8 cellular contexts compared by ENCODE assay signal in genomic region chr1:154870117-154870571, GRCh38. TPM values are rescaled to one million over a fixed set of nuclear protein-coding genes. Genes with fewer than 3 reads are reported as not detected.
DNase-seq lines count a peak whose midpoint lies in the region; ATAC-seq, FAIRE-seq and TF ChIP-seq lines count a peak whose summit lies in the region.

TSS of gene KCNN3 (minus strand) at chr1:154870281. CDS start at chr1:154869964, 317 bp downstream.

- H3K4me1 ChIP-seq in skeletal muscle tissue (ENCODE audit: control insufficient read depth in 3 of 3, insufficient read depth in 3 of 3, low read length in 3 of 3), result peaks cover 43 to 46% (median 46%) of the 10 kb centered on the region in 3 donors

- H3K36me3 ChIP-seq in skeletal muscle tissue (ENCODE audit: control insufficient read depth in 3 of 3, insufficient read depth in 3 of 3, low read length in 3 of 3), result no peaks in the 10 kb centered on the region

- peak; percentile 99 for FAIRE-seq in TTC549 (lab: Jason Lieb, UNC)

- no peaks in the 10 kb centered on the region for H3K27me3 ChIP-seq in skeletal muscle tissue (ENCODE audit: control insufficient read depth in 3 of 3, insufficient read depth in 3 of 3, low read length in 3 of 3)

- BruUV-seq in MCF 10A (replicated peaks; lab: Mats Ljungman, UMichigan), result no TSS peak

- CTCF ChIA-PET in MCF 10A (lab: Yijun Ruan, JAX), result interaction anchor here (0.6 to 2.4 kb wide), 5 partner anchors 91 to 1307 kb away, joined by 3 to 13 read pairs (median 3); no protein-coding TSS in a partner anchor

- H3K9ac ChIP-seq in skeletal muscle tissue (ENCODE audit: low read depth in 1 of 3, low read length in 3 of 3), result peak within 1 kb of the TSS; percentile 83 to 91 (median 86)

- TF ChIP-seq CTCF in MCF 10A (IDR thresholded peaks at IDR 0.05; ENCODE audit: unreplicated experiment), result no peak

- ATAC-seq in GM18508 (IDR thresholded peaks at IDR 0.05; ENCODE audit: insufficient read depth, unreplicated experiment) (peak; percentile 48), HG02970 (IDR thresholded peaks at IDR 0.05; ENCODE audit: low FRiP score, unreplicated experiment) (peak; percentile 53)

- POLR2A ChIA-PET in MCF 10A (lab: Yijun Ruan, JAX), result interaction anchor here (1.3 kb wide), 1 partner anchor 11 kb away, joined by 5 read pairs; no protein-coding TSS in a partner anchor

- H3K9me3 ChIP-seq in iPS-18c (ENCODE audit: control insufficient read depth, insufficient read depth, low read length) (no peaks in the 10 kb centered on the region), skeletal muscle tissue (ENCODE audit: control insufficient read depth in 3 of 3, low read length in 3 of 3) (no peaks in the 10 kb centered on the region)

- no peak within 1 kb of the TSS for H3K27ac Mint-ChIP-seq in MCF 10A (ENCODE audit: low read depth, unreplicated experiment)

- H3K4me3 Mint-ChIP-seq in MCF 10A (ENCODE audit: unreplicated experiment), result no peak within 1 kb of the TSS

- peak within 1 kb of the TSS; percentile 76 for H3K27ac ChIP-seq in skeletal muscle tissue (ENCODE audit: low read depth, low read length)

- peaks cover 56% of the 10 kb centered on the region for H3K27me3 Mint-ChIP-seq in MCF 10A (ENCODE audit: insufficient read depth, unreplicated experiment)

- H3K4me1 Mint-ChIP-seq in MCF 10A (ENCODE audit: insufficient read depth, unreplicated experiment), result peaks cover 12% of the 10 kb centered on the region

- H3K9me3 Mint-ChIP-seq in MCF 10A (ENCODE audit: unreplicated experiment), result no peaks in the 10 kb centered on the region

- intact Hi-C loops in MCF 10A (cut with micrococcal nuclease), result no loop called here

- no peaks in the 10 kb centered on the region for H3K36me3 Mint-ChIP-seq in MCF 10A (ENCODE audit: insufficient read depth, unreplicated experiment)

- DNase-seq in NCI-H2029 (lab: John Stamatoyannopoulos, UW), result peak; percentile 90
- DNase-seq in MCF 10A (ENCODE audit: unreplicated experiment), result peak; percentile 85
- DNase-seq in SW 1271 (lab: John Stamatoyannopoulos, UW), result no peak

- H3K4me3 ChIP-seq in iPS-18c (ENCODE audit: insufficient read depth, low read depth, low read length), result peak within 1 kb of the TSS; percentile 40
- peak within 1 kb of the TSS; percentile 78 to 88 (median 80) for H3K4me3 ChIP-seq in skeletal muscle tissue (ENCODE audit: low read length in 3 of 3)

RNA-seq across cellular contexts. Expression of gene KCNN3, which starts in this region (rescaled TPM):
- total RNA-seq in MCF 10A (2022), result 0.07 TPM in 1 of 2 replicates, not detected in the other
- total RNA-seq in skeletal muscle tissue, result 3.7 TPM

Comparison
In these comparisons a context has a peak if more than half of its experiments do, and no peak if none do; other contexts are left out.
1. Peak in DNase-seq in MCF 10A; RNA of the gene not detected or under 1 TPM.